In the genomic region with DNA sequence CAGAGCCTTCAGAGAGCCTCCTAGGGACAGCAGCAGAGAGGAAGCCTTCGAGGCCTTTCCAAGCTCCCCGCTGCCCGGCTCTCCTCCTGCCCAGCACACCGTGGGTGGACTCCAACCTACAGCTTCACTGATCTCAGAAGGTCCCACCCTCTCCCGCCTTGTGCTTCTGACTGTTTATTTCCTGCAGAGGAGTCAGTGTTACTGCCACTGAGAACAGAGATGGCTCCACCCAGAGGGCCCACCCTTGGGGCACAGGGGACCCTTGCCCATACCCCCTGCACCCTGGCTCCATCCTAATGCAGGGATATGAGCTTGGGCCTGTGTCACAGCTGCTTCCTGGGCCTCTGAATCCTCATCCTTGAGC, we compare ENCODE assay signal across 7 cellular contexts. TPM values are rescaled to one million over a fixed set of nuclear protein-coding genes. Genes with fewer than 3 reads are reported as not detected.
DNase-seq lines count a peak whose midpoint lies in the region; ATAC-seq and TF ChIP-seq lines count a peak whose summit lies in the region.

No MANE protein-coding gene starts in this region.

- H3K79me2 ChIP-seq in OCI-LY7 (ENCODE audit: insufficient read depth, low read depth, low read length), result no peaks in the 10 kb centered on the region

- intact Hi-C loops in OCI-LY7 (cut with micrococcal nuclease; ENCODE audit: unreplicated experiment), result no loop called here
- intact Hi-C loops in lower lobe of right lung (cut with DNase I), result no loop called here
- intact Hi-C loops in stomach (cut with DNase I; ENCODE audit: low total_unique reads), result no loop called here

- no peak overlapping the region for H3K4me3 ChIP-seq in OCI-LY7 (ENCODE audit: low read depth, low read length, poor library complexity, severe bottlenecking)
- no peak overlapping the region for H3K4me3 ChIP-seq in lower lobe of right lung
- no peak overlapping the region for H3K4me3 ChIP-seq in stomach

- H3K36me3 Mint-ChIP-seq in activated naive CD4-positive, alpha-beta T cell treated with anti-CD3 and anti-CD28 coated beads, Interleukin-2, amount 50 U/mL, for 72 hours, result no peaks in the 10 kb centered on the region

- no peak for TF ChIP-seq POLR2A in stomach (IDR thresholded peaks at IDR 0.05)

- H3K27ac Mint-ChIP-seq in activated naive CD4-positive, alpha-beta T cell treated with anti-CD3 and anti-CD28 coated beads, Interleukin-2, amount 50 U/mL, for 72 hours, result peak overlapping the region; percentile 93 to 96

- H3K27ac ChIP-seq in OCI-LY7 (ENCODE audit: low read depth, low read length, poor library complexity, severe bottlenecking) (no peak overlapping the region), lower lobe of right lung (peak overlapping the region; percentile 53), stomach (peak overlapping the region; percentile 88 to 97 (median 94))

- peaks cover 0 to 5% of the 10 kb centered on the region in 2 donors for H3K9me3 Mint-ChIP-seq in activated naive CD4-positive, alpha-beta T cell treated with anti-CD3 and anti-CD28 coated beads, Interleukin-2, amount 50 U/mL, for 72 hours

- H3K4me1 ChIP-seq in OCI-LY7 (ENCODE audit: insufficient read depth, low read length, poor library complexity, severe bottlenecking) (peaks cover 29% of the 10 kb centered on the region), lower lobe of right lung (peaks cover 27% of the 10 kb centered on the region), stomach (peaks cover 71 to 96% (median 87%) of the 10 kb centered on the region in 4 donors)

- H4K20me1 ChIP-seq in OCI-LY7 (ENCODE audit: insufficient read depth, low read length), result no peaks in the 10 kb centered on the region

- H2AFZ ChIP-seq in OCI-LY7 (ENCODE audit: low read length), result peak overlapping the region; percentile 75; the same call in 1 of the 2 replicates

- CTCF ChIA-PET in OCI-LY7 (lab: Charles Lee; ENCODE audit: unreplicated experiment), result interaction anchor here (0.7 kb wide), 1 partner anchor 12 kb away, joined by 3 read pairs; no protein-coding TSS in a partner anchor

- BruUV-seq in OCI-LY7 (replicated peaks; lab: Mats Ljungman, UMichigan), result no TSS peak

- H3K27me3 ChIP-seq in lower lobe of right lung (ENCODE audit: low read depth), result no peaks in the 10 kb centered on the region
- H3K27me3 ChIP-seq in stomach, result no peaks in the 10 kb centered on the region

- no peaks in the 10 kb centered on the region for H3K9me2 ChIP-seq in OCI-LY7 (ENCODE audit: insufficient read depth, low read length)

- no peak for TF ChIP-seq EP300 in stomach (IDR thresholded peaks at IDR 0.05)

- DNase-seq in OCI-LY7 (ENCODE audit: low spot score) (no peak), lower lobe of right lung (no peak), stomach (peak; percentile 62), NCI-H345 (lab: John Stamatoyannopoulos, UW) (no peak), SHP77 (lab: John Stamatoyannopoulos, UW) (no peak)
- DNase-seq in activated naive CD4-positive, alpha-beta T cell treated with anti-CD3 and anti-CD28 coated beads, Interleukin-2, amount 50 U/mL, for 72 hours (ENCODE audit: low spot score in 2 of 2), result no peak

- ATAC-seq in activated naive CD4-positive, alpha-beta T cell treated with anti-CD3 and anti-CD28 coated beads, Interleukin-2, amount 50 U/mL, for 72 hours, result peak; percentile 13 to 49
- ATAC-seq in lower lobe of right lung (no peak), HG02610 (IDR thresholded peaks at IDR 0.05; ENCODE audit: unreplicated experiment) (no peak)

- H3K4me2 ChIP-seq in OCI-LY7 (ENCODE audit: low read length), result 0 out of 2 replicates have a peak overlapping the region, but pooled peaks have one; percentile 38

- TF ChIP-seq CTCF in OCI-LY7 (conservative IDR thresholded peaks at IDR 0.05; ENCODE audit: low read length) (no peak), lower lobe of right lung (IDR thresholded peaks at IDR 0.05) (no peak), stomach (IDR thresholded peaks at IDR 0.05) (no peak)

- POLR2A ChIA-PET in OCI-LY7 (lab: Charles Lee), result interaction anchor here (0.7 kb wide), 1 partner anchor 146 kb away, joined by 5 read pairs; no protein-coding TSS in a partner anchor

- H3K36me3 ChIP-seq in OCI-LY7 (ENCODE audit: insufficient read depth, low read length) (no peaks in the 10 kb centered on the region), lower lobe of right lung (no peaks in the 10 kb centered on the region), stomach (no peaks in the 10 kb centered on the region)

- H3K9me3 ChIP-seq in OCI-LY7 (ENCODE audit: low read length) (no peaks in the 10 kb centered on the region), lower lobe of right lung (no peaks in the 10 kb centered on the region), stomach (no peaks in the 10 kb centered on the region)

- WGBS in stomach, 5 donors, result 21 to 63% (median 26%) methylated on average over 5 of the region's 5 CpGs

RNA-seq across cellular contexts. Expression of gene TOB1, which starts 52.8 kb away (rescaled TPM):
- total RNA-seq in OCI-LY7 (2014; rRNA removed; shearing (Covaris generic)), result 12.7 and 15.2 TPM in 2 replicates
- 24.8 and 26.4 TPM in 2 replicates for total RNA-seq in OCI-LY7 (2022)
- 10 to 100 TPM; 25.7 to 85.5 TPM for total RNA-seq in activated naive CD4-positive, alpha-beta T cell treated with anti-CD3 and anti-CD28 coated beads, Interleukin-2, amount 50 U/mL, for 72 hours
- 72.9 TPM for total RNA-seq in lower lobe of right lung
- total RNA-seq in stomach, result 100 to 1,000 TPM in 3 of 5 donors, 10 to 100 TPM in 2; 69.4 to 346 (median 100) TPM
- 10 to 100 TPM; 30.1 to 40.0 (median 39.9) TPM for polyA plus RNA-seq in stomach

Comparison
In these comparisons a context has a peak if more than half of its experiments do, and no peak if none do; other contexts are left out.
1. ATAC-seq: peak in activated naive CD4-positive, alpha-beta T cell treated with anti-CD3 and anti-CD28 coated beads, Interleukin-2, amount 50 U/mL, for 72 hours (2 of 2); none in lower lobe of right lung (0 of 2) and HG02610 (single experiment).